7 cellular contexts compared by ENCODE assay signal in the genomic region with DNA sequence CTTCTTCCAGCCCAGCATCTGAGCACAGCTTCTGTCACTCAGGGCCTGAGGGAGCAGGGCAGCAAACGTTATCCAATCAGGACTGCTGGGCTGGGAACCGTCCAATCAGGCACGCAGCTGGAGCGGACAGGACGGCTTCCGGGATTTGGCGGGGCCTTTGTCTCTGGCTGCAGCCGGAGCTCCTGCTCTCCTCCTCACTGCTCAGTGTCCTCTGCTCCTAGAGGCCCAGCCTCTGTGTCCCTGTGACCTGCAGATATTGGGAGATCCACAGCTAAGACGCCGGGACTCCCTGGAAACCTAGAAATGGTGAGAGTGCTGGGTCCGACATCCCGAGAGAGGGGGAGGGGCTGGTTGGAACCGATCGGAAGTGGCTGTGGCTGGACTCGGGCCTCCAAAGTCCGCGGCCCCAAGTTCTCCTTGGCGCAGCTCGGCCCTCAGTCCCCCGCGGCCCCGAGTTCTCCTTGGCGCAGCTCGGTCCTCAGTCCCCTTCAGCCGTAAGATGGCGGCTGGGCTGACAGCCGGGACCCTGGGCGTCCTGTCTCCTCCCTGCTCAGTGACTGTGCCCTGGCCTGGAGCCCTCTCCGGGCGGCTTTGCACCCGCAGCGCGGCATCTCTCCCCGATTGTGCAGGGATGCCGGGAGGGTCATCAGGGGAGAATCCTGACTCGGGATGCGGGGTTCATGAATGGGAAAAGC.
DNase-seq lines count a peak whose midpoint lies in the region; ATAC-seq and FAIRE-seq lines count a peak whose summit lies in the region.

TSS of gene ZNF107 (plus strand) at position 154 of the 695 bp plus-strand sequence. CDS start at position 304, 150 bp downstream.

- ATAC-seq in HG02981 (IDR thresholded peaks at IDR 0.05; ENCODE audit: unreplicated experiment) = peak; percentile 98

- FAIRE-seq in GM18507 (lab: Jason Lieb, UNC) = peak; percentile 89

- DNase-seq in GM18507 (ENCODE audit: extremely low spot score, insufficient read length, low read depth) (peak; percentile 81), NCI-H2029 treated with DMSO at 0.1 percent for 48 hours (lab: John Stamatoyannopoulos, UW) (peak; percentile 77), T-helper 9 cell (peak; percentile 71), astrocyte of the hippocampus (ENCODE audit: low read depth, low spot score) (peak; percentile 95), hippocampal formation (lab: John Stamatoyannopoulos, UW) (peak; percentile 90 to 96), retina (peak; percentile 93)

Comparison
In these comparisons a context has a peak if more than half of its experiments do, and no peak if none do; other contexts are left out.
1. Peak in every context shown above with its lines: DNase-seq and ATAC-seq.